Comparison of ENCODE assay signal across 19 cellular contexts in the genomic region with DNA sequence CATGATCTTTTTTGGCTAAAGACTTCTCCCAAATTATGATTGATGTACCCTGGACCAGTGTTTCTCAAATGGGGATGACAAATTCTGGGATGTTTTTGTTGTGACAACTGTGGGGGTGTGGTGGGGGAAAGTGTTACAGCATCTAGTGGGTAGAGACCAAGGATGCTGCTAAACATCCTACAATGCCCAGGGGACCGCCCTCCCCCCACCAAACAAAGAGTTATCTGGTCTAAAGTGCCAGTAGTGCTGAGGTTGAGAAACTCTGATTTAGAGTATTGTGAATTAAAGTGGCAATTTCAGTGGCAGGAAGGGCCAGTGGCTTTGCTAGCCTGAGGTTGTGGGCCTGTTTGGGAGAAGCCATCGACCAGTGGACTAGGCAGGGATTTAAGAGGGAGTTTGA. TPM values are rescaled to one million over a fixed set of nuclear protein-coding genes. Genes with fewer than 3 reads are reported as not detected.
DNase-seq lines count a peak whose midpoint lies in the region; ATAC-seq and TF ChIP-seq lines count a peak whose summit lies in the region.
"Had no signal": no experiment of that assay in that cellular context is flagged by ENCODE, and none has a peak within 500 bp of the region (broad histone marks: within the 10 kb centered on the region; RNA-seq: fewer than 3 reads in every experiment).

No MANE protein-coding gene starts in this region.

- WGBS in lower leg skin, 2 donors, result 88 to 90% methylated on average over 2 of the region's 2 CpGs
- WGBS in ovary, 3 donors, result 93 to 97% (median 94%) methylated on average over 2 of the region's 2 CpGs

- no peaks in the 10 kb centered on the region for H3K9me3 ChIP-seq in ovary

- H3K4me1 Mint-ChIP-seq in activated CD4-positive, alpha-beta T cell treated with anti-CD3 and anti-CD28 coated beads, Interleukin-2, amount 10 ng/mL, durations not matched to agents 7 days and 5 days, result peaks cover 1% of the 10 kb centered on the region

- H3K4me3 ChIP-seq in lower leg skin (ENCODE audit: low read depth, poor library complexity, severe bottlenecking) (no peak overlapping the region), ovary (no peak overlapping the region)

- no peak for ATAC-seq in GM21786 (IDR thresholded peaks at IDR 0.05; ENCODE audit: unreplicated experiment)

- H3K4me1 ChIP-seq in ovary (ENCODE audit: insufficient read depth), result no peaks in the 10 kb centered on the region

- POLR2A ChIA-PET in RWPE1 (lab: Yijun Ruan, JAX; ENCODE audit: low non-redundant PET), result no interaction called here
- POLR2A ChIA-PET in activated CD4-positive, alpha-beta T cell treated with anti-CD3 and anti-CD28 coated beads, Interleukin-2, amount 10 ng/mL, durations not matched to agents 7 days and 5 days (lab: Charles Lee), result no interaction called here

- H3K27me3 Mint-ChIP-seq in activated CD4-positive, alpha-beta T cell treated with anti-CD3 and anti-CD28 coated beads, Interleukin-2, amount 10 ng/mL, durations not matched to agents 7 days and 5 days, result no peaks in the 10 kb centered on the region
- H3K27me3 Mint-ChIP-seq: CD4-positive, alpha-beta memory T cell had no signal

- TF ChIP-seq EP300 in ovary (IDR thresholded peaks at IDR 0.05), result no peak

- no peak for TF ChIP-seq CTCF in 22Rv1 (IDR thresholded peaks at IDR 0.05)
- TF ChIP-seq CTCF in RWPE1 (conservative IDR thresholded peaks at IDR 0.05; ENCODE audit: low read depth), result no peak
- TF ChIP-seq CTCF in lower leg skin (IDR thresholded peaks at IDR 0.05), result no peak
- TF ChIP-seq CTCF in ovary (IDR thresholded peaks at IDR 0.05), result no peak

- no peaks in the 10 kb centered on the region for H3K36me3 Mint-ChIP-seq in activated CD4-positive, alpha-beta T cell treated with anti-CD3 and anti-CD28 coated beads, Interleukin-2, amount 10 ng/mL, durations not matched to agents 7 days and 5 days (ENCODE audit: low read depth)

- H3K27ac Mint-ChIP-seq in activated CD4-positive, alpha-beta T cell treated with anti-CD3 and anti-CD28 coated beads, Interleukin-2, amount 10 ng/mL, durations not matched to agents 7 days and 5 days, result no peak overlapping the region

- H3K9me3 Mint-ChIP-seq in activated CD4-positive, alpha-beta T cell treated with anti-CD3 and anti-CD28 coated beads, Interleukin-2, amount 10 ng/mL, durations not matched to agents 7 days and 5 days, result no peaks in the 10 kb centered on the region
- H3K9me3 Mint-ChIP-seq: CD4-positive, alpha-beta memory T cell had no signal

- DNase-seq in RWPE1 (ENCODE audit: low spot score), result no peak
- peak; percentile 59 to 87 for DNase-seq in lower leg skin (ENCODE audit: low spot score in 2 of 2)
- DNase-seq in ovary, result no peak
- no peak for DNase-seq in activated CD4-positive, alpha-beta T cell treated with anti-CD3 and anti-CD28 coated beads, Interleukin-2, amount 10 ng/mL, durations not matched to agents 7 days and 5 days
- DNase-seq: C1 segment of cervical spinal cord; Calu3; CD4-positive, alpha-beta memory T cell; COR-L47; DMS53; DMS79 treated with DMSO at 0.1 percent for 48 hours; GF-D8; GOT3; HCEC 1CT had no signal

- CTCF ChIA-PET in RWPE1 (lab: Yijun Ruan, JAX), result no interaction called here
- CTCF ChIA-PET in activated CD4-positive, alpha-beta T cell treated with anti-CD3 and anti-CD28 coated beads, Interleukin-2, amount 10 ng/mL, durations not matched to agents 7 days and 5 days (lab: Charles Lee), result no interaction called here

- H3K36me3 ChIP-seq in ovary, result no peaks in the 10 kb centered on the region

- intact Hi-C loops in lower leg skin (cut with DNase I; ENCODE audit: low total_unique reads), result no loop called here
- intact Hi-C loops in ovary (cut with DNase I), result no loop called here

- H3K27ac ChIP-seq in 22Rv1, result peak overlapping the region; percentile 98
- H3K27ac ChIP-seq in RWPE1, result peak overlapping the region; percentile 47
- H3K27ac ChIP-seq in ovary, result no peak overlapping the region

- no peaks in the 10 kb centered on the region for H3K27me3 ChIP-seq in ovary

- TF ChIP-seq POLR2A in lower leg skin (IDR thresholded peaks at IDR 0.05) (no peak), ovary (IDR thresholded peaks at IDR 0.05) (no peak)

- no peak overlapping the region for H3K4me3 Mint-ChIP-seq in activated CD4-positive, alpha-beta T cell treated with anti-CD3 and anti-CD28 coated beads, Interleukin-2, amount 10 ng/mL, durations not matched to agents 7 days and 5 days
- H3K4me3 Mint-ChIP-seq: CD4-positive, alpha-beta memory T cell had no signal

RNA-seq across cellular contexts. Expression of a gene that starts 33.3 kb away (rescaled TPM):
- total RNA-seq in lower leg skin (1 to 10 TPM in 2 of 4 donors, under 1 TPM in 1, not detected in 1; 0.49 to 6.1 (median 2.5) TPM), ovary (10 to 100 TPM in 1 of 7 donors, under 1 TPM in 2, not detected in 4; 0.87 to 29.4 (median 1.00) TPM)
- not detected for polyA plus RNA-seq in ovary
- total RNA-seq in activated CD4-positive, alpha-beta T cell treated with anti-CD3 and anti-CD28 coated beads, Interleukin-2, amount 10 ng/mL, durations not matched to agents 7 days and 5 days, result not detected
- total RNA-seq: A673; Calu3; CD4-positive, alpha-beta memory T cell; Daoy; G401 had no signal
- polyA plus RNA-seq: BJ; CD4-positive, alpha-beta memory T cell had no signal

RNA-seq across cellular contexts. Expression of a gene that starts 34.6 kb away (rescaled TPM):
- 100 to 1,000 TPM; 385 to 619 (median 435) TPM for total RNA-seq in lower leg skin
- total RNA-seq in ovary, result 100 to 1,000 TPM in 1 of 7 donors, 10 to 100 TPM in 6; 48.0 to 109 (median 74.6) TPM
- polyA plus RNA-seq in ovary, result 100 to 1,000 TPM in 1 of 2 donors, 10 to 100 TPM in 1; 31.1 to 126 TPM
- 10 to 100 TPM; 21.3 to 25.8 TPM for total RNA-seq in activated CD4-positive, alpha-beta T cell treated with anti-CD3 and anti-CD28 coated beads, Interleukin-2, amount 10 ng/mL, durations not matched to agents 7 days and 5 days

Comparison
In these comparisons a context has a peak if more than half of its experiments do, and no peak if none do; other contexts are left out.
1. H3K27ac ChIP-seq: peak in 22Rv1 (single experiment) and RWPE1 (single experiment); none in ovary (0 of 2).
2. DNase-seq: peak in lower leg skin (2 of 2); none in RWPE1 (single experiment), ovary (0 of 5) and activated CD4-positive, alpha-beta T cell treated with anti-CD3 and anti-CD28 coated beads, Interleukin-2, amount 10 ng/mL, durations not matched to agents 7 days and 5 days (single experiment).